Comparison of ENCODE assay signal across 1 cellular context in genomic region chr20:11791316-11792228, GRCh38.
TF ChIP-seq lines count a peak whose summit lies in the region.

No MANE protein-coding gene starts in this region.

TF ChIP-seq in WTC11, 78 proteins besides CTCF, POLR2A, EP300 and RAD21 (continued from another document):
- TF ChIP-seq ZNF512 (CRISPR knock-in tag; IDR thresholded peaks at IDR 0.05; ENCODE audit: borderline replicate concordance) (no peak), IRF1 (CRISPR knock-in tag; IDR thresholded peaks at IDR 0.05) (no peak), TP53 (CRISPR knock-in tag; IDR thresholded peaks at IDR 0.05) (no peak), ELF4 (CRISPR knock-in tag; IDR thresholded peaks at IDR 0.05; ENCODE audit: low read depth) (no peak), ZNF671 (CRISPR knock-in tag; IDR thresholded peaks at IDR 0.05) (no peak), MXD4 (CRISPR knock-in tag; IDR thresholded peaks at IDR 0.05; ENCODE audit: borderline replicate concordance) (no peak)
